In the genomic region with DNA sequence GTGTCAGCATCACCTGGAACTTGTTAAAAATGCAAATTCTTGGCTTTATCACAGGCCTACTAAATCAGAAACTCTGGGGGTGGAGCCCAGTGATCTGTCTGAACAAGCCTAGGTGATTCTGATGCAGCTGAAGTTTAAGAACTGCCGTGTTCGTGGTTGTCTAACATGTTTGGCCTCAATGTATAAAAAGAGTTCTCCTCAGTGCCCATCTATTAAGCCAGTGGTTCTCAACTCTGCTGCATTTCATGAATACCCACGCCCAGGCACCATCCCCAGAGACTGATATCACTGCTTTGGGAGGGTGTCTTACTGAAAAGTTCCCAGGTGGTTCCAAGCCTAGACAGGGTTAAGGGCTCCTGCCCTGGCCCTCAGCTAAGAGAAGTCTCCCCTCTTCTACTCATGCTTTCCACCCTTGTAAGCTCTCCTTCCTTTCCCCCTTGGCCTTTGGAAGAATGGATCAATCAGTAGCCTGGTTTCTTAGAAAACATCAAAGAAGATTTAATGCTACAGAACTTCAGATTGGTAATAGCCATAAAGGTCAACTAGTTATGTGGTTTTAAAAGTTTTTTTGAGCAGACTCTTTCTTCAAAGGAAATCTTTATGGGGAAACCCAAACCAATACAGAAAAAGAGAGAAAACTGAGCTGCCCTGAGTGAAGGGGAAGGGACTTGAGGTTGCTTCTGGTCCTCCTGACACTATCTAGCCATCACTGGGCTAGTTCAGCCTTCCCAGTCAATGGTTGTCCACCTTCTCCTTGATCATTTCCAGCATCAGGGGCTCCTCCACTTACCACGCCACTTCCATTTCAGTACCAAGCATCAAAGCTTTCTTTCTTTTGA, we compare ENCODE assay signal across 8 cellular contexts. TPM values are rescaled to one million over a fixed set of nuclear protein-coding genes. Genes with fewer than 3 reads are reported as not detected.
DNase-seq lines count a peak whose midpoint lies in the region; ATAC-seq lines count a peak whose summit lies in the region.

No MANE protein-coding gene starts in this region.

- peaks cover 3% of the 10 kb centered on the region for H3K36me3 Mint-ChIP-seq in activated CD4-positive, alpha-beta memory T cell treated with anti-CD3 and anti-CD28 coated beads, Interleukin-2, amount 10 ng/mL, durations not matched to agents 7 days and 5 days (ENCODE audit: low read depth)

- H3K4me3 ChIP-seq in SJCRH30, result no peak overlapping the region

- H3K27me3 ChIP-seq in SJCRH30, result no peaks in the 10 kb centered on the region

- no peaks in the 10 kb centered on the region for H3K36me3 ChIP-seq in SJCRH30

- peaks cover 29% of the 10 kb centered on the region for H3K4me1 ChIP-seq in SJCRH30

- H3K4me1 Mint-ChIP-seq in activated CD4-positive, alpha-beta memory T cell treated with anti-CD3 and anti-CD28 coated beads, Interleukin-2, amount 10 ng/mL, durations not matched to agents 7 days and 5 days, result peaks cover 69% of the 10 kb centered on the region

- H3K4me3 Mint-ChIP-seq in activated CD4-positive, alpha-beta memory T cell treated with anti-CD3 and anti-CD28 coated beads, Interleukin-2, amount 10 ng/mL, durations not matched to agents 7 days and 5 days, result no peak overlapping the region

- DNase-seq in activated CD4-positive, alpha-beta memory T cell treated with anti-CD3 and anti-CD28 coated beads, Interleukin-2, amount 10 ng/mL, durations not matched to agents 7 days and 5 days, result peak; percentile 38
- DNase-seq in stimulated activated CD4-positive, alpha-beta T cell treated with anti-CD3 and anti-CD28 coated beads, Interleukin-4, amount 100 ng/mL, for 1 hour, result peak; percentile 28
- DNase-seq in islet precursor cell (no peak), SJCRH30 (no peak), DMS 273 (lab: John Stamatoyannopoulos, UW; ENCODE audit: unreplicated experiment) (no peak), HUDEP-2 (lab: John Stamatoyannopoulos, UW; ENCODE audit: unreplicated experiment in 76 of 76) (no peak)

- peak overlapping the region; percentile 77 for H3K27ac Mint-ChIP-seq in activated CD4-positive, alpha-beta memory T cell treated with anti-CD3 and anti-CD28 coated beads, Interleukin-2, amount 10 ng/mL, durations not matched to agents 7 days and 5 days

- no peaks in the 10 kb centered on the region for H3K9me3 ChIP-seq in SJCRH30 (replicated peaks)

- ATAC-seq in GM19023 (IDR thresholded peaks at IDR 0.05; ENCODE audit: unreplicated experiment) (peak; percentile 69), HG02870 (IDR thresholded peaks at IDR 0.05; ENCODE audit: unreplicated experiment) (peak; percentile 73)

- CTCF ChIA-PET in activated CD4-positive, alpha-beta memory T cell treated with anti-CD3 and anti-CD28 coated beads, Interleukin-2, amount 10 ng/mL, durations not matched to agents 7 days and 5 days (lab: Charles Lee), result no interaction called here

- POLR2A ChIA-PET in activated CD4-positive, alpha-beta memory T cell treated with anti-CD3 and anti-CD28 coated beads, Interleukin-2, amount 10 ng/mL, durations not matched to agents 7 days and 5 days (lab: Charles Lee), result interaction anchor here (1.2 to 3.1 kb wide), 5 partner anchors 17 to 43 kb away, joined by 3 to 18 read pairs (median 6); partner anchors contain the start of gene TNFAIP3

- H3K9me3 Mint-ChIP-seq in activated CD4-positive, alpha-beta memory T cell treated with anti-CD3 and anti-CD28 coated beads, Interleukin-2, amount 10 ng/mL, durations not matched to agents 7 days and 5 days, result no peaks in the 10 kb centered on the region

- no peak overlapping the region for H3K27ac ChIP-seq in SJCRH30

- no peaks in the 10 kb centered on the region for H3K27me3 Mint-ChIP-seq in activated CD4-positive, alpha-beta memory T cell treated with anti-CD3 and anti-CD28 coated beads, Interleukin-2, amount 10 ng/mL, durations not matched to agents 7 days and 5 days

RNA-seq across cellular contexts. Expression of gene TNFAIP3, which starts 38.9 kb away (rescaled TPM):
- 100 to 1,000 TPM; 143 to 144 TPM for total RNA-seq in activated CD4-positive, alpha-beta memory T cell treated with anti-CD3 and anti-CD28 coated beads, Interleukin-2, amount 10 ng/mL, durations not matched to agents 7 days and 5 days
- total RNA-seq in SJCRH30 (2014; rRNA removed; shearing (Covaris generic)), result 39.7 and 39.9 TPM in 2 replicates

Comparison
In these comparisons a context has a peak if more than half of its experiments do, and no peak if none do; other contexts are left out.
1. DNase-seq: peak in activated CD4-positive, alpha-beta memory T cell treated with anti-CD3 and anti-CD28 coated beads, Interleukin-2, amount 10 ng/mL, durations not matched to agents 7 days and 5 days (single experiment) and stimulated activated CD4-positive, alpha-beta T cell treated with anti-CD3 and anti-CD28 coated beads, Interleukin-4, amount 100 ng/mL, for 1 hour (single experiment); none in islet precursor cell (single experiment), SJCRH30 (0 of 2), DMS 273 (single experiment) and HUDEP-2 (0 of 76).